1 cellular context compared by ENCODE assay signal in the genomic region with DNA sequence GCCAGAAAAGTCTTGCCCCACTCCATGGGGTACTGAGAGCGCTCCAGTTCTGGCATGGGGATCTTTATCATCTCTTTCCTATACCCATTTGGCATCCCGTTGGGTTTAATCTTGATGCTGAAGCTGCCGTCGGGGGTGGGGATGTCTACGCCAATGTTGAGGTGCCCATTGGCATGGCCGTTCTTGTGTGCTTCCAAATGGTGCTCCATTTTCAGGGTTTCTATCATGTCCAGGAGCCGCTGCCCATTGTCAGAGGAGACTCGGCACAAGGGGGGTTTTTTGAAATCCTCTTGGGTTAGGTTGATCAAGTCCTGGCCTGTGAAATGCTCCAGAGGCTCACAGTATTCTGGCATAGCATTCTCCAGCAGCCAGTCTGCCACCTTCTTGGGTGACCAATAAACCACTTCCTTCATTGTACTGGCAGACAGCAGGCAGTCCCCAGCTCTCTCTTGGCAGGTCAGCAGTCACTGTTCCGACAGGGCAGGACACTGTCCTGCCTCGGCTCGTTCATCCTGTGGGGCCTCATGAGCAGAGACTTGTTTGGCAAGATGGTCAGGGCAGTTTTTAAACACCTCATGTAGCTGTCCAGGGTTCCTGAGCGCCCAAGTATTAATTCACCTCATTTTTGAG.
TF ChIP-seq lines count a peak whose summit lies in the region.

No MANE protein-coding gene starts in this region.

TF ChIP-seq in IMR-90, 13 proteins besides CTCF, POLR2A, EP300 and RAD21 (continued from another document):
- TF ChIP-seq, protein P1, sequence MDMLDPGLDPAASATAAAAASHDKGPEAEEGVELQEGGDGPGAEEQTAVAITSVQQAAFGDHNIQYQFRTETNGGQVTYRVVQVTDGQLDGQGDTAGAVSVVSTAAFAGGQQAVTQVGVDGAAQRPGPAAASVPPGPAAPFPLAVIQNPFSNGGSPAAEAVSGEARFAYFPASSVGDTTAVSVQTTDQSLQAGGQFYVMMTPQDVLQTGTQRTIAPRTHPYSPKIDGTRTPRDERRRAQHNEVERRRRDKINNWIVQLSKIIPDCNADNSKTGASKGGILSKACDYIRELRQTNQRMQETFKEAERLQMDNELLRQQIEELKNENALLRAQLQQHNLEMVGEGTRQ (IDR thresholded peaks at IDR 0.05; ENCODE audit: low read depth, low read length), result no peak
- TF ChIP-seq SMC3 (IDR thresholded peaks at IDR 0.05; ENCODE audit: low read depth, low read length) (no peak), NFE2L2 (IDR thresholded peaks at IDR 0.05; ENCODE audit: low read depth, low read length) (no peak), RCOR1 (IDR thresholded peaks at IDR 0.05; ENCODE audit: insufficient replicate concordance, low read length) (no peak), RFX5 (IDR thresholded peaks at IDR 0.05; ENCODE audit: low read depth, low read length) (no peak)
TF ChIP-seq in IMR-90: peak in this region for 0.
